ENCODE assay signal across 20 cellular contexts in genomic region chr6:39696986-39697788, GRCh38.
DNase-seq lines count a peak whose midpoint lies in the region; ATAC-seq and TF ChIP-seq lines count a peak whose summit lies in the region.
"Had no signal": no experiment of that assay in that cellular context is flagged by ENCODE, and none has a peak within 500 bp of the region (broad histone marks: within the 10 kb centered on the region; RNA-seq: fewer than 3 reads in every experiment).

No MANE protein-coding gene starts in this region.

- H3K36me3 ChIP-seq in OCI-LY3 (replicated peaks; ENCODE audit: low read depth, low read length) = no peaks in the 10 kb centered on the region
- H3K36me3 ChIP-seq: BE2C, Peyer's patch had no signal

- H3K4me1 Mint-ChIP-seq in stimulated activated memory B cell treated with anti-CD40 and anti-IgM and Interleukin-4, amounts not matched to agents 10 μg/mL and 1 μg/mL and 100 μg/mL, for 72 hours = peaks cover 19% of the 10 kb centered on the region
- H3K4me1 Mint-ChIP-seq: T-cell had no signal

- peaks cover 22% of the 10 kb centered on the region for H3K4me1 ChIP-seq in OCI-LY3 (ENCODE audit: low read length)
- H3K4me1 ChIP-seq: BE2C, Peyer's patch had no signal

- no peak for TF ChIP-seq CTCF in OCI-LY3 (IDR thresholded peaks at IDR 0.05; ENCODE audit: low read depth, low read length)

- H4K20me1 ChIP-seq in OCI-LY3 (ENCODE audit: insufficient read depth, low read length) = no peaks in the 10 kb centered on the region

- no peak overlapping the region for H3K9ac ChIP-seq in OCI-LY3 (ENCODE audit: low read length)
- H3K9ac ChIP-seq: GM23248 had no signal

- H3K36me3 Mint-ChIP-seq in stimulated activated memory B cell treated with anti-CD40 and anti-IgM and Interleukin-4, amounts not matched to agents 10 μg/mL and 1 μg/mL and 100 μg/mL, for 72 hours = no peaks in the 10 kb centered on the region
- H3K36me3 Mint-ChIP-seq: T-cell had no signal

- DNase-seq in SKM-1 treated with dmso at 0.1 percent for 144 hours (lab: John Stamatoyannopoulos, UW; ENCODE audit: unreplicated experiment) = no peak
- no peak for DNase-seq in DMS53 treated with DMSO at 0.1 percent for 48 hours (lab: John Stamatoyannopoulos, UW; ENCODE audit: unreplicated experiment)
- DNase-seq: BE2C, DMS79 treated with DMSO at 0.1 percent for 48 hours, GM23248, HCEC 1CT, NCI-H1092 treated with DMSO at 0.1 percent for 48 hours, NCI-H1436 treated with DMSO at 0.1 percent for 48 hours, NCI-H1930, NCI-H226, NCI-H510A treated with DMSO at 0.1 percent for 48 hours, NCI-H748 treated with DMSO at 0.1 percent for 48 hours, Peyer's patch, T-cell had no signal

- no peak overlapping the region for H3K4me3 Mint-ChIP-seq in stimulated activated memory B cell treated with anti-CD40 and anti-IgM and Interleukin-4, amounts not matched to agents 10 μg/mL and 1 μg/mL and 100 μg/mL, for 72 hours
- H3K4me3 Mint-ChIP-seq: T-cell had no signal

- no peak overlapping the region for H3K27ac ChIP-seq in OCI-LY3 (ENCODE audit: low read length)
- H3K27ac ChIP-seq: GM23248, Peyer's patch had no signal

- H3K4me2 ChIP-seq in OCI-LY3 (ENCODE audit: low read length) = 0 out of 2 replicates have a peak overlapping the region, but pooled peaks have one; percentile 8

- no peaks in the 10 kb centered on the region for H3K27me3 Mint-ChIP-seq in stimulated activated memory B cell treated with anti-CD40 and anti-IgM and Interleukin-4, amounts not matched to agents 10 μg/mL and 1 μg/mL and 100 μg/mL, for 72 hours

- H3K9me3 ChIP-seq in OCI-LY3 (ENCODE audit: insufficient read depth, low read length) = no peaks in the 10 kb centered on the region
- H3K9me3 ChIP-seq: BE2C, Peyer's patch had no signal

- no peaks in the 10 kb centered on the region for H3K9me3 Mint-ChIP-seq in stimulated activated memory B cell treated with anti-CD40 and anti-IgM and Interleukin-4, amounts not matched to agents 10 μg/mL and 1 μg/mL and 100 μg/mL, for 72 hours
- H3K9me3 Mint-ChIP-seq: T-cell had no signal

- no peak overlapping the region for H3K4me3 ChIP-seq in OCI-LY3 (ENCODE audit: low read length)
- H3K4me3 ChIP-seq: GM23248, Peyer's patch had no signal

- H2AFZ ChIP-seq in OCI-LY3 (ENCODE audit: low read depth, low read length) = peak overlapping the region; percentile 61; the same call in 1 of the 2 replicates
- H2AFZ ChIP-seq: GM23248 had no signal

- peak overlapping the region; percentile 9 for H3K27ac Mint-ChIP-seq in stimulated activated memory B cell treated with anti-CD40 and anti-IgM and Interleukin-4, amounts not matched to agents 10 μg/mL and 1 μg/mL and 100 μg/mL, for 72 hours
- H3K27ac Mint-ChIP-seq: T-cell had no signal

- H3K79me2 ChIP-seq in OCI-LY3 (ENCODE audit: low read length) = no peaks in the 10 kb centered on the region

- no peaks in the 10 kb centered on the region for H3K27me3 ChIP-seq in OCI-LY3 (ENCODE audit: low read depth, low read length)
- H3K27me3 ChIP-seq: BE2C, Peyer's patch had no signal

- ATAC-seq in GM18502 (IDR thresholded peaks at IDR 0.05; ENCODE audit: poor library complexity, unreplicated experiment) (peak; percentile 58), HG02588 (IDR thresholded peaks at IDR 0.05; ENCODE audit: unreplicated experiment) (peak; percentile 62), HG02884 (IDR thresholded peaks at IDR 0.05; ENCODE audit: unreplicated experiment) (no peak)
- ATAC-seq in stimulated activated memory B cell treated with anti-CD40 and anti-IgM and Interleukin-4, amounts not matched to agents 10 μg/mL and 1 μg/mL and 100 μg/mL, for 72 hours = peak; percentile 31
- ATAC-seq: SK-N-SH treated with all-trans-retinoic acid at 6 μM for 48 hours, T-cell had no signal
